8 cellular contexts compared by ENCODE assay signal in genomic region chr19:48660854-48661731, GRCh38. TPM values are rescaled to one million over a fixed set of nuclear protein-coding genes. Genes with fewer than 3 reads are reported as not detected.
A peak's percentile ranks its signal among the peaks of the same experiment; 100 is the strongest.
DNase-seq lines count a peak whose midpoint lies in the region; ATAC-seq and TF ChIP-seq lines count a peak whose summit lies in the region.

No MANE protein-coding gene starts in this region.

- H3K4me3 ChIP-seq in Peyer's patch (peak overlapping the region in 1 of 4 donors; percentile 23), fibroblast of lung (replicated peaks in 1 of 4; ENCODE audit: control extremely low read depth in 1 of 4, insufficient read depth in 1 of 4, low read depth in 3 of 4, low read length in 4 of 4) (no peak overlapping the region), subcutaneous abdominal adipose tissue (ENCODE audit: low read depth in 1 of 5, low read length in 5 of 5) (peak overlapping the region in 2 of 5 donors; percentile 17 to 26)

- no peaks in the 10 kb centered on the region for H4K20me1 ChIP-seq in fibroblast of lung (ENCODE audit: control insufficient read depth, extremely low read depth, insufficient read depth, low read length)

- TF ChIP-seq POLR2A in Peyer's patch (IDR thresholded peaks at IDR 0.05), result no peak

- H3K27ac ChIP-seq in Peyer's patch, result peak overlapping the region; percentile 31 to 46 (median 35)
- H3K27ac ChIP-seq in fibroblast of lung (ENCODE audit: insufficient read depth, low read length), result peak overlapping the region; percentile 9
- H3K27ac ChIP-seq in subcutaneous abdominal adipose tissue (ENCODE audit: low read depth, low read length), result peak overlapping the region; percentile 54

- H3K27me3 ChIP-seq in Peyer's patch (no peaks in the 10 kb centered on the region), fibroblast of lung (ENCODE audit: control insufficient read depth, insufficient read depth, low read length) (no peaks in the 10 kb centered on the region), subcutaneous abdominal adipose tissue (ENCODE audit: control insufficient read depth in 5 of 5, insufficient read depth in 4 of 5, low read length in 5 of 5) (no peaks in the 10 kb centered on the region)

- H3K79me2 ChIP-seq in fibroblast of lung (ENCODE audit: control insufficient read depth, insufficient read depth, low read length), result no peaks in the 10 kb centered on the region

- no peaks in the 10 kb centered on the region for H3K36me3 Mint-ChIP-seq in neural crest cell (ENCODE audit: low read depth)

- H2AFZ ChIP-seq in fibroblast of lung (ENCODE audit: low read length), result no peak overlapping the region

- no peaks in the 10 kb centered on the region for H3K27me3 Mint-ChIP-seq in neural crest cell (ENCODE audit: low read depth)

- H3K4me1 Mint-ChIP-seq in neural crest cell, result peaks cover 4% of the 10 kb centered on the region

- TF ChIP-seq CTCF in Peyer's patch (IDR thresholded peaks at IDR 0.05), result no peak
- no peak for TF ChIP-seq CTCF in fibroblast of lung (conservative IDR thresholded peaks at IDR 0.05 in 1 of 2, IDR thresholded peaks at IDR 0.05 in 1 of 2; ENCODE audit: low read depth in 1 of 2, low read length in 2 of 2)
- no peak for TF ChIP-seq CTCF in neural crest cell (conservative IDR thresholded peaks at IDR 0.05)

- H3K36me3 ChIP-seq in Peyer's patch, result no peaks in the 10 kb centered on the region
- H3K36me3 ChIP-seq in fibroblast of lung (ENCODE audit: control insufficient read depth, insufficient read depth, low read length), result no peaks in the 10 kb centered on the region
- no peaks in the 10 kb centered on the region for H3K36me3 ChIP-seq in subcutaneous abdominal adipose tissue (ENCODE audit: control insufficient read depth in 5 of 5, insufficient read depth in 5 of 5, low read length in 5 of 5)

- peak overlapping the region; percentile 23 for H3K4me2 ChIP-seq in fibroblast of lung (ENCODE audit: extremely low read depth, insufficient read depth, low read length)

- peaks cover 4% of the 10 kb centered on the region for H3K9me3 Mint-ChIP-seq in neural crest cell

- H3K4me1 ChIP-seq in Peyer's patch, result peaks cover 0 to 5% (median 0%) of the 10 kb centered on the region in 4 donors
- peaks cover 4% of the 10 kb centered on the region for H3K4me1 ChIP-seq in fibroblast of lung (ENCODE audit: control insufficient read depth, extremely low read depth, insufficient read depth, low read length)
- peaks cover 3 to 10% (median 7%) of the 10 kb centered on the region in 5 donors for H3K4me1 ChIP-seq in subcutaneous abdominal adipose tissue (ENCODE audit: control insufficient read depth in 5 of 5, insufficient read depth in 5 of 5, low read length in 5 of 5)

- H3K9me3 ChIP-seq in Peyer's patch (no peaks in the 10 kb centered on the region), fibroblast of lung (ENCODE audit: control insufficient read depth, insufficient read depth, low read depth, low read length) (no peaks in the 10 kb centered on the region), subcutaneous abdominal adipose tissue (ENCODE audit: control insufficient read depth in 5 of 5, low read length in 5 of 5) (no peaks in the 10 kb centered on the region)

- DNase-seq in C1 segment of cervical spinal cord (lab: John Stamatoyannopoulos, UW), result peak in 12 of 14 donors; percentile 35 to 82 (median 64)
- peak; percentile 82 to 93 (median 82) for DNase-seq in Peyer's patch
- peak; percentile 90 to 91 for DNase-seq in activated T-cell treated with anti-CD3 and anti-CD28 coated beads, Interleukin-2, amount 50 U/mL, for 48 hours
- peak; percentile 85 to 90 for DNase-seq in fibroblast of lung (ENCODE audit: low read depth in 2 of 2)
- DNase-seq in neural crest cell (ENCODE audit: low read depth, low spot score), result peak; percentile 31

- ATAC-seq in GM19324 (IDR thresholded peaks at IDR 0.05; ENCODE audit: low FRiP score, unreplicated experiment) (peak; percentile 83), HG03469 (IDR thresholded peaks at IDR 0.05; ENCODE audit: unreplicated experiment) (peak; percentile 47)

- no peak overlapping the region for H3K4me3 Mint-ChIP-seq in neural crest cell

- H3K27ac Mint-ChIP-seq in neural crest cell (ENCODE audit: unreplicated experiment), result peak overlapping the region; percentile 84

- H3K9ac ChIP-seq in fibroblast of lung (ENCODE audit: insufficient read depth, low read length) (no peak overlapping the region), subcutaneous abdominal adipose tissue (ENCODE audit: low read length in 5 of 5) (peak overlapping the region in 1 of 5 donors; percentile 9)

RNA-seq across cellular contexts. Expression of gene NTN5, which starts 11.7 kb away (rescaled TPM):
- total RNA-seq in Peyer's patch, result 1 to 10 TPM in 1 of 4 donors, not detected in 3; 6.8 TPM
- total RNA-seq in fibroblast of lung, result under 0.01 and 0.51 TPM in 2 replicates
- polyA plus RNA-seq in fibroblast of lung, result 0.03 and 0.10 TPM in 2 replicates
- 0.08 and 0.14 TPM in 2 replicates for polyA plus RNA-seq in fibroblast of lung (2012)
- polyA minus RNA-seq in fibroblast of lung (ENCODE audit: low replicate concordance), result not detected in 2 replicates
- total RNA-seq in neural crest cell, result 0.50 and 0.75 TPM in 2 replicates

RNA-seq across cellular contexts. Expression of gene CA11, which starts 15.1 kb away (rescaled TPM):
- 1 to 10 TPM in 3 of 4 donors, under 1 TPM in 1; 0.70 to 8.3 (median 2.1) TPM for total RNA-seq in Peyer's patch
- 2.3 and 4.1 TPM in 2 replicates for total RNA-seq in fibroblast of lung
- polyA plus RNA-seq in fibroblast of lung, result 1.5 and 1.7 TPM in 2 replicates
- 10.1 and 11.4 TPM in 2 replicates for polyA plus RNA-seq in fibroblast of lung (2012)
- polyA minus RNA-seq in fibroblast of lung (ENCODE audit: low replicate concordance), result 1.7 TPM in 1 of 2 replicates, not detected in the other
- 11.4 and 13.0 TPM in 2 replicates for total RNA-seq in neural crest cell

RNA-seq across cellular contexts. Expression of gene DBP, which starts 23.9 kb away (rescaled TPM):
- total RNA-seq in Peyer's patch, result 10 to 100 TPM in 3 of 4 donors, 1 to 10 TPM in 1; 9.9 to 51.5 (median 35.8) TPM
- total RNA-seq in fibroblast of lung, result 17.2 and 23.6 TPM in 2 replicates
- polyA plus RNA-seq in fibroblast of lung, result 3.2 and 4.8 TPM in 2 replicates
- polyA plus RNA-seq in fibroblast of lung (2012), result 6.0 and 11.1 TPM in 2 replicates
- 1.6 and 6.7 TPM in 2 replicates for polyA minus RNA-seq in fibroblast of lung (ENCODE audit: low replicate concordance)
- total RNA-seq in neural crest cell, result 4.9 and 5.2 TPM in 2 replicates

RNA-seq across cellular contexts. Expression of gene FUT2, which starts 34.7 kb away (rescaled TPM):
- total RNA-seq in Peyer's patch (10 to 100 TPM; 11.6 to 91.6 (median 53.8) TPM), fibroblast of lung (under 0.01 TPM in 1 of 2 replicates, not detected in the other), neural crest cell (not detected in 2 replicates)
- not detected in 2 replicates for polyA plus RNA-seq in fibroblast of lung
- polyA plus RNA-seq in fibroblast of lung (2012), result 0.15 and 0.30 TPM in 2 replicates
- polyA minus RNA-seq in fibroblast of lung (ENCODE audit: low replicate concordance), result not detected in 2 replicates

RNA-seq across cellular contexts. Expression of gene SPHK2, which starts 41.8 kb away (rescaled TPM):
- total RNA-seq in Peyer's patch, result 100 to 1,000 TPM in 2 of 4 donors, 10 to 100 TPM in 2; 34.7 to 121 (median 96.7) TPM
- total RNA-seq in fibroblast of lung, result 5.1 and 9.6 TPM in 2 replicates
- polyA plus RNA-seq in fibroblast of lung, result 3.4 and 5.7 TPM in 2 replicates
- polyA plus RNA-seq in fibroblast of lung (2012), result 6.5 and 13.9 TPM in 2 replicates
- 4.5 and 6.4 TPM in 2 replicates for polyA minus RNA-seq in fibroblast of lung (ENCODE audit: low replicate concordance)
- total RNA-seq in neural crest cell, result 48.5 and 50.3 TPM in 2 replicates

Comparison
In these comparisons a context has a peak if more than half of its experiments do, and no peak if none do; other contexts are left out.
1. DNase-seq: peak in every context shown above with its lines; median percentile 90 in activated T-cell treated with anti-CD3 and anti-CD28 coated beads, Interleukin-2, amount 50 U/mL, for 48 hours; 88 in fibroblast of lung; 82 in Peyer's patch; 64 in C1 segment of cervical spinal cord; 31 in neural crest cell.